Comparison of ENCODE assay signal across 24 cellular contexts in genomic region chrX:17824980-17825379, GRCh38. TPM values are rescaled to one million over a fixed set of nuclear protein-coding genes. Genes with fewer than 3 reads are reported as not detected.
DNase-seq lines count a peak whose midpoint lies in the region; TF ChIP-seq lines count a peak whose summit lies in the region.
"Had no signal": no experiment of that assay in that cellular context is flagged by ENCODE, and none has a peak within 500 bp of the region (broad histone marks: within the 10 kb centered on the region; RNA-seq: fewer than 3 reads in every experiment).

No MANE protein-coding gene starts in this region.

- H3K36me3 ChIP-seq in ACC112 (ENCODE audit: insufficient read depth, low read length) = 0 out of 2 replicates have a peak, but pooled peaks cover 4% of the 10 kb centered on the region
- H3K36me3 ChIP-seq: BE2C; BLaER1 treated with 17β-estradiol and CSF1 and Interleukin-3, amounts not matched to agents 10 nM and 100 nM; HAP-1 had no signal

- peak; percentile 48 for DNase-seq in brain pericyte (ENCODE audit: low read depth, low spot score)
- DNase-seq in fibroblast of mammary gland (ENCODE audit: low read depth) = peak; percentile 43
- peak; percentile 52 for DNase-seq in smooth muscle cell of the brain vasculature (ENCODE audit: low read depth, low spot score)
- no peak for DNase-seq in activated gamma-delta T cell (lab: John Stamatoyannopoulos, UW)
- no peak for DNase-seq in COLO829 (ENCODE audit: low spot score)
- no peak for DNase-seq in HT-29 (ENCODE audit: low spot score)
- no peak for DNase-seq in activated CD4-positive, alpha-beta T cell treated with anti-CD3 and anti-CD28 coated beads for 1 hour
- DNase-seq: ACHN; AML-193; BE2C; Calu3; CD4-positive, alpha-beta T cell; CD8-positive, alpha-beta memory T cell; COR-L47; DMS53; DMS79 treated with DMSO at 0.1 percent for 48 hours; GF-D8; GOT3; HFFc6 had no signal

- H3K27ac ChIP-seq in ACC112 (ENCODE audit: low read depth, low read length) = peak overlapping the region; percentile 95
- H3K27ac ChIP-seq: 22Rv1; BLaER1 treated with 17β-estradiol and CSF1 and Interleukin-3, amounts not matched to agents 10 nM and 100 nM had no signal

- H2AFZ ChIP-seq in ACC112 (ENCODE audit: low read length, unreplicated experiment) = no peak overlapping the region

- H3K79me2 ChIP-seq in ACC112 (ENCODE audit: control insufficient read depth, insufficient read depth, low read length, unreplicated experiment) = peaks cover 3% of the 10 kb centered on the region

- H3K27me3 ChIP-seq in ACC112 (ENCODE audit: insufficient read depth, low read length) = no peaks in the 10 kb centered on the region
- H3K27me3 ChIP-seq: BE2C had no signal

- TF ChIP-seq CTCF in fibroblast of mammary gland (conservative IDR thresholded peaks at IDR 0.05; ENCODE audit: control insufficient read depth, insufficient read depth, low read depth, low read length) = no peak

- peaks cover 63% of the 10 kb centered on the region for H3K4me1 ChIP-seq in ACC112 (ENCODE audit: control insufficient read depth, insufficient read depth, low read length, unreplicated experiment)
- H3K4me1 ChIP-seq: BE2C; BLaER1 treated with 17β-estradiol and CSF1 and Interleukin-3, amounts not matched to agents 10 nM and 100 nM; HAP-1 had no signal

- H3K4me3 ChIP-seq in ACC112 (ENCODE audit: low read depth, low read length) (peak overlapping the region; percentile 29; the same call in 1 of the 2 replicates), fibroblast of mammary gland (ENCODE audit: control insufficient read depth, low read depth, low read length) (no peak overlapping the region)
- H3K4me3 ChIP-seq: BLaER1 treated with 17β-estradiol and CSF1 and Interleukin-3, amounts not matched to agents 10 nM and 100 nM; HAP-1 had no signal

RNA-seq across cellular contexts. Expression of gene RAI2, which starts 36.1 kb away (rescaled TPM):
- total RNA-seq in HT-29 (2014; rRNA removed; shearing (Covaris generic)) = not detected in 2 replicates
- total RNA-seq: G401, HFFc6 had no signal

Comparison
In these comparisons a context has a peak if more than half of its experiments do, and no peak if none do; other contexts are left out.
1. DNase-seq: peak in brain pericyte (single experiment), fibroblast of mammary gland (single experiment) and smooth muscle cell of the brain vasculature (single experiment); none in activated gamma-delta T cell (single experiment), COLO829 (single experiment), HT-29 (single experiment) and activated CD4-positive, alpha-beta T cell treated with anti-CD3 and anti-CD28 coated beads for 1 hour (single experiment).